In genomic region chr6:136534268-136534667, GRCh38 we compare ENCODE assay signal across 29 cellular contexts. TPM values are rescaled to one million over a fixed set of nuclear protein-coding genes. Genes with fewer than 3 reads are reported as not detected.
"Had no signal": no experiment of that assay in that cellular context is flagged by ENCODE, and none has a peak within 500 bp of the region (broad histone marks: within the 10 kb centered on the region; RNA-seq: fewer than 3 reads in every experiment).

No MANE protein-coding gene starts in this region.

- DNase-seq: activated CD4-positive, alpha-beta T cell treated with anti-CD3 and anti-CD28 coated beads for 36 hours; activated CD4-positive, alpha-beta T cell treated with anti-CD3 and anti-CD28 coated beads, Interleukin-2, amount 10 ng/mL, durations not matched to agents 7 days and 5 days; activated CD4-positive, alpha-beta T cell treated with anti-CD3 and anti-CD28 coated beads, Interleukin-2, amount 50 U/mL, for 48 hours; activated CD8-positive, alpha-beta T cell treated with anti-CD3 and anti-CD28 coated beads, Interleukin-2, amount 10 ng/mL, durations not matched to agents 7 days and 5 days; activated gamma-delta T cell; activated naive CD4-positive, alpha-beta T cell treated with Interleukin-2 at 50 U/mL for 16 hours; activated naive CD8-positive, alpha-beta T cell treated with anti-CD3 and anti-CD28 coated beads, Interleukin-2, amount 10 ng/mL, durations not matched to agents 7 days and 5 days; activated T-cell treated with anti-CD3 and anti-CD28 coated beads, Interleukin-2, amount 50 U/mL, for 24 hours; amygdala; NCI-H1092 treated with DMSO at 0.1 percent for 48 hours; NCI-H1417; NCI-H146; NCI-H187; NCI-H2081 treated with DMSO at 0.1 percent for 48 hours; NCI-H226; NCI-H446 treated with DMSO at 0.1 percent for 48 hours; NCI-H524; NK-92 treated with Interleukin-12 subunit alpha and Interleukin-12 subunit beta, amount 100 ng/mL, for 24 hours; PC-3; Peyer's patch; RPMI8226; SIG-M5; SW 1271; T-helper 1 cell; T-helper 2 cell; T-helper 9 cell had no signal

- H3K27me3 ChIP-seq: ascending aorta, cardiac muscle cell, Peyer's patch had no signal

- H3K36me3 ChIP-seq: ascending aorta, cardiac muscle cell, Peyer's patch had no signal

- H3K4me1 ChIP-seq: ascending aorta, Peyer's patch had no signal

- H3K9me3 ChIP-seq: ascending aorta, Peyer's patch had no signal

- H3K27ac ChIP-seq: ascending aorta, cardiac muscle cell, Peyer's patch had no signal

- H3K4me3 ChIP-seq: ascending aorta, cardiac muscle cell, Peyer's patch had no signal

- ATAC-seq: activated CD4-positive, alpha-beta T cell treated with anti-CD3 and anti-CD28 coated beads for 36 hours; activated CD4-positive, CD25-positive, alpha-beta regulatory T cell treated with anti-CD3 and anti-CD28 coated beads, Interleukin-2, amount 50 U/mL, for 24 hours; activated CD8-positive, alpha-beta T cell treated with anti-CD3 and anti-CD28 coated beads, Interleukin-2, amount 10 ng/mL, durations not matched to agents 7 days and 5 days; PC-3 had no signal

RNA-seq across cellular contexts. Expression of gene MAP7, which starts 16.0 kb away (rescaled TPM):
- total RNA-seq: ascending aorta had no signal
